Comparison of ENCODE assay signal across 8 cellular contexts in the genomic region with DNA sequence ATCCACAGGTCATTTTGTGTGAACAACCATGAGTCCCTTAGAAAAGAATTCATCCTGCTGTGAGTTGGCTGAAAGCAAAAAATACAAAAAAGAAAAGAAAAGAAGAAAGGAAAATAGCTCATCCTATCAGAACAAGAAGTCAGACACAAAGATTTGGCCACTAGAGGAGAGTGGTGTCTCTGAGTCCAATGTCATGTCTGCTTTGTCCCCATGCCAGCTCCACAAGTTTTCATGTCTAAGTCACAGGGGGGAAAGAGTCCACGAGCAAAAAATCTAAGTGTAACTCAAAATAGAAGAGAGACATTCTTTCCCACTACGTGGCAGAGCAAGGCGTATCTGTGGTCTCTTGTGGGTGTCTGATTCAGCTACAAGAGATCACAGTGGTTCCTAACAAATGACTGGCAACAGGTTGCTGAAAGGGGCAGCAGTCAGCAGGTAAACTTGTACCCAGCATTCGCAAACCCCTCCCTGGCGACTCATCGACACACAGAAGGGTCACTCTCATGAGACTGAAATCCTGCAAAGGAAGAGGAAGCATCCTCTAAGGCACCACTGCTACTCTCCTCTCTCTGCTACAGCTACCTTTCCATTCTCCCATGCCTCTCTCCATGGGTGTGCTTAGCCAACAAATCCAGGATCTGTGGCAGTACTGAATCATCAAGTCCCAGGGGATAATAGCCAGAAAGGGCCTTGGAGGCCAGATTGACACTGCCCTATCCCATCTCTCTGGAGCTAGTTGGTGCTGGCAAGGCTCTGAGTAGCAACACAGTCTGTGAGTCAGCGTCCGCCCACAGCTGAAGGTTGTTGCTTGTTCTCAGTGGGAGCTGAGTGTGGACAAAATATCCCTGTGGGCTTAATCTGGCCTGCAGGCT.
DNase-seq lines count a peak whose midpoint lies in the region; ATAC-seq and TF ChIP-seq lines count a peak whose summit lies in the region.

No MANE protein-coding gene starts in this region.

- TF ChIP-seq CTCF in upper lobe of right lung (IDR thresholded peaks at IDR 0.05), result no peak

- H3K27me3 ChIP-seq in Karpas-422 (ENCODE audit: low read length) (no peaks in the 10 kb centered on the region), upper lobe of right lung (no peaks in the 10 kb centered on the region)

- no peaks in the 10 kb centered on the region for H3K9me3 ChIP-seq in Karpas-422 (ENCODE audit: low read length)
- no peaks in the 10 kb centered on the region for H3K9me3 ChIP-seq in upper lobe of right lung

- H3K27ac ChIP-seq in Karpas-422 (ENCODE audit: low read length), result 0 out of 2 replicates have a peak overlapping the region, but pooled peaks have one; percentile 44
- H3K27ac ChIP-seq in upper lobe of right lung, result peak overlapping the region; percentile 60

- H3K4me3 ChIP-seq in Karpas-422 (ENCODE audit: low read length) (peak overlapping the region; percentile 59), upper lobe of right lung (no peak overlapping the region)

- no peaks in the 10 kb centered on the region for H4K20me1 ChIP-seq in Karpas-422 (ENCODE audit: insufficient read depth, low read depth, low read length)

- peak overlapping the region; percentile 99 for H2AFZ ChIP-seq in Karpas-422 (ENCODE audit: low read length)

- H3K4me1 ChIP-seq in Karpas-422 (ENCODE audit: low read length) (peaks cover 30% of the 10 kb centered on the region), upper lobe of right lung (peaks cover 29% of the 10 kb centered on the region)

- intact Hi-C loops in Right ventricle myocardium inferior (cut with DNase I) (no loop called here), cardiac septum (cut with DNase I) (no loop called here), posterior cingulate gyrus (cut with DNase I) (no loop called here), upper lobe of right lung (cut with DNase I) (no loop called here)

- DNase-seq in Right ventricle myocardium inferior (ENCODE audit: missing footprints), result no peak
- no peak for DNase-seq in cardiac septum (ENCODE audit: low spot score)
- DNase-seq in Karpas-422, result peak; percentile 62
- DNase-seq in activated CD8-positive, alpha-beta memory T cell treated with anti-CD3 and anti-CD28 coated beads for 48 hours (ENCODE audit: low read depth in 2 of 3, low spot score in 2 of 3), result peak in 2 of 3 experiments; percentile 18 to 33
- peak in 8 of 10 donors; percentile 38 to 95 (median 74) for DNase-seq in posterior cingulate gyrus
- peak; percentile 75 for DNase-seq in upper lobe of right lung
- no peak for DNase-seq in NCI-H2081 treated with DMSO at 0.1 percent for 48 hours (lab: John Stamatoyannopoulos, UW)

- H3K79me2 ChIP-seq in Karpas-422 (ENCODE audit: low read length), result no peaks in the 10 kb centered on the region

- peak overlapping the region; percentile 75 for H3K4me2 ChIP-seq in Karpas-422 (ENCODE audit: low read depth, low read length, poor library complexity, severe bottlenecking)

- ATAC-seq in Right ventricle myocardium inferior (peak; percentile 87), esophagus mucosa (peak; percentile 49), upper lobe of right lung (peak; percentile 83)

- H3K9me2 ChIP-seq in Karpas-422 (replicated peaks; ENCODE audit: insufficient read depth, low read length), result no peaks in the 10 kb centered on the region

- H3K9ac ChIP-seq in Karpas-422 (ENCODE audit: low read length), result peak overlapping the region; percentile 56

- H3K36me3 ChIP-seq in Karpas-422 (ENCODE audit: insufficient read depth, low read length) (no peaks in the 10 kb centered on the region), upper lobe of right lung (no peaks in the 10 kb centered on the region)

Comparison
In these comparisons a context has a peak if more than half of its experiments do, and no peak if none do; other contexts are left out.
1. DNase-seq: peak in Karpas-422 (single experiment), activated CD8-positive, alpha-beta memory T cell treated with anti-CD3 and anti-CD28 coated beads for 48 hours (2 of 3), posterior cingulate gyrus (8 of 10) and upper lobe of right lung (single experiment); none in Right ventricle myocardium inferior (single experiment), cardiac septum (single experiment) and NCI-H2081 treated with DMSO at 0.1 percent for 48 hours (single experiment).
2. Peak in every context shown above with its lines, with median percentiles within 50 percentile points of each other: ATAC-seq.